3 cellular contexts compared by ENCODE assay signal in the genomic region with DNA sequence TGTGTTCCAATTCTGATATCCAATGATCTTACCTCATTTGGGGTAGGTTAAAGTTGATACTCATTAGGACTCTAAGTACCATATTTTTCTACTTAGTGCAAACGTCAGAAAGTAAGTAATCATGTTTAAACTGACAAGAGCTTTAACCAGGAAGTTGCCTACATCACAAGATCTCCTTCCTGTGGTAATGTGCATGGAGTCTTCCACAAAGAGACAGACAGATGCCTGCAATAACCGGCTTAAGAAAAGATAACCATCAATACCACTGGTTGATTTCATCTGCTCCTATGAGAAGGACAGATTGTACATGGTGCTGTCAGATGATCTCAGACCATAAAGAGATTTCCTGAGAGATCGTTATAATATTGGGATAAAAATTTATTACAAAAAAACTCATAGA. TPM values are rescaled to one million over a fixed set of nuclear protein-coding genes. Genes with fewer than 3 reads are reported as not detected.
"Had no signal": no experiment of that assay in that cellular context is flagged by ENCODE, and none has a peak within 500 bp of the region (broad histone marks: within the 10 kb centered on the region; RNA-seq: fewer than 3 reads in every experiment).

No MANE protein-coding gene starts in this region.

RNA-seq across cellular contexts. Expression of gene SLC38A11, which starts 33.5 kb away (rescaled TPM):
- total RNA-seq: MCF 10A, OCI-LY7, SK-MEL-5 had no signal
